13 cellular contexts compared by ENCODE assay signal in genomic region chr17:80718428-80718827, GRCh38.
DNase-seq lines count a peak whose midpoint lies in the region; TF ChIP-seq lines count a peak whose summit lies in the region.
"Had no signal": no experiment of that assay in that cellular context is flagged by ENCODE, and none has a peak within 500 bp of the region (broad histone marks: within the 10 kb centered on the region; RNA-seq: fewer than 3 reads in every experiment).

No MANE protein-coding gene starts in this region.

- H3K9me2 ChIP-seq in OCI-LY1 (ENCODE audit: low read depth, low read length): no peaks in the 10 kb centered on the region

- H3K4me2 ChIP-seq in OCI-LY1 (ENCODE audit: low read length): no peak overlapping the region; the same call in 1 of the 2 replicates

- DNase-seq in activated CD8-positive, alpha-beta memory T cell treated with anti-CD3 and anti-CD28 coated beads for 24 hours: peak; percentile 47
- no peak for DNase-seq in activated CD8-positive, alpha-beta memory T cell treated with anti-CD3 and anti-CD28 coated beads, Interleukin-2, amount 50 U/mL, for 48 hours
- DNase-seq in putamen (ENCODE audit: low spot score) (peak; percentile 57), D341Med (ENCODE audit: low spot score) (no peak), germinal center (ENCODE audit: low spot score) (no peak), NCI-H187 treated with DMSO at 0.1 percent for 48 hours (lab: John Stamatoyannopoulos, UW) (no peak)
- DNase-seq: activated CD4-positive, CD25-positive, alpha-beta regulatory T cell treated with anti-CD3 and anti-CD28 coated beads, Interleukin-2, amount 50 U/mL, for 72 hours; Caco-2; effector CD4-positive, alpha-beta T cell; NCI-H2029 treated with DMSO at 0.1 percent for 48 hours; trophoblast cell had no signal

- H3K9me3 ChIP-seq in OCI-LY1 (ENCODE audit: low read length): no peaks in the 10 kb centered on the region
- H3K9me3 ChIP-seq: Caco-2 had no signal

- H3K9ac ChIP-seq in OCI-LY1 (ENCODE audit: low read length): no peak overlapping the region; the same call in 1 of the 2 replicates

- H3K36me3 ChIP-seq in OCI-LY1 (ENCODE audit: insufficient read depth, low read length): no peaks in the 10 kb centered on the region

- H3K27ac ChIP-seq in OCI-LY1 (ENCODE audit: low read depth, low read length, poor library complexity, severe bottlenecking) (peak overlapping the region; percentile 37), cingulate gyrus (ENCODE audit: low read depth, low read length) (peak overlapping the region; percentile 48)

- peaks cover 18% of the 10 kb centered on the region for H3K79me2 ChIP-seq in OCI-LY1 (ENCODE audit: insufficient read depth, low read length)

- H3K27me3 ChIP-seq in OCI-LY1 (ENCODE audit: insufficient read depth, low read length): no peaks in the 10 kb centered on the region

- no peak overlapping the region for H2AFZ ChIP-seq in OCI-LY1 (ENCODE audit: low read length)

- no peaks in the 10 kb centered on the region for H4K20me1 ChIP-seq in OCI-LY1 (ENCODE audit: insufficient read depth, low read length)

- no peaks in the 10 kb centered on the region for H3F3A ChIP-seq in OCI-LY1 (ENCODE audit: insufficient read depth, low read length)

- no peak overlapping the region for H3K4me3 ChIP-seq in OCI-LY1 (ENCODE audit: low read depth, low read length, poor library complexity, severe bottlenecking)

- H3K4me1 ChIP-seq in OCI-LY1 (ENCODE audit: insufficient read depth, low read length, severe bottlenecking): peaks cover 58% of the 10 kb centered on the region
- H3K4me1 ChIP-seq: Caco-2 had no signal

- TF ChIP-seq CTCF in OCI-LY1 (IDR thresholded peaks at IDR 0.05; ENCODE audit: low read length): no peak

Comparison
In these comparisons a context has a peak if more than half of its experiments do, and no peak if none do; other contexts are left out.
1. DNase-seq: peak in activated CD8-positive, alpha-beta memory T cell treated with anti-CD3 and anti-CD28 coated beads for 24 hours (single experiment) and putamen (single experiment); none in activated CD8-positive, alpha-beta memory T cell treated with anti-CD3 and anti-CD28 coated beads, Interleukin-2, amount 50 U/mL, for 48 hours (single experiment), D341Med (single experiment), germinal center (single experiment) and NCI-H187 treated with DMSO at 0.1 percent for 48 hours (single experiment).